Comparison of ENCODE assay signal across 1 cellular context in the genomic region with DNA sequence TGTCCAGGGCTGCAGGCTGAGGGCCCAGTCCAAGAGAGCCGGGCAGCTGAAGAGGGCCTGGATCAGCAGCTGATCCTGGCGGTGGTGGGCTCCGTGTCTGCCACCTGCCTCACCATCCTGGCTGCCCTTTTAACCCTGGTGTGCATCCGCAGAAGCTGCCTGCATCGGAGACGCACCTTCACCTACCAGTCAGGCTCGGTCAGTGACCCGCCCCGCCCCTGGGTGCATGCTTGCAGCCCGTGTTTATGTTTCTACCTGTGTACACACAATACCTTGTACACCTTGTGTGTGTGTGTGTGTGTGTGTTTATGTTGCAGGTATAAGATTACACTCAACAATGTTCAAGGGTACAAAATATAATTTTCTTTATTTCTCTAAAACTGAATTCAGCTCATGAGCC.
A peak's percentile ranks its signal among the peaks of the same experiment; 100 is the strongest.
TF ChIP-seq lines count a peak whose summit lies in the region.

No MANE protein-coding gene starts in this region.

TF ChIP-seq in HepG2, 621 proteins besides CTCF, POLR2A, EP300 and RAD21 (continued from another document and continues in another):
- TF ChIP-seq, protein P1, sequence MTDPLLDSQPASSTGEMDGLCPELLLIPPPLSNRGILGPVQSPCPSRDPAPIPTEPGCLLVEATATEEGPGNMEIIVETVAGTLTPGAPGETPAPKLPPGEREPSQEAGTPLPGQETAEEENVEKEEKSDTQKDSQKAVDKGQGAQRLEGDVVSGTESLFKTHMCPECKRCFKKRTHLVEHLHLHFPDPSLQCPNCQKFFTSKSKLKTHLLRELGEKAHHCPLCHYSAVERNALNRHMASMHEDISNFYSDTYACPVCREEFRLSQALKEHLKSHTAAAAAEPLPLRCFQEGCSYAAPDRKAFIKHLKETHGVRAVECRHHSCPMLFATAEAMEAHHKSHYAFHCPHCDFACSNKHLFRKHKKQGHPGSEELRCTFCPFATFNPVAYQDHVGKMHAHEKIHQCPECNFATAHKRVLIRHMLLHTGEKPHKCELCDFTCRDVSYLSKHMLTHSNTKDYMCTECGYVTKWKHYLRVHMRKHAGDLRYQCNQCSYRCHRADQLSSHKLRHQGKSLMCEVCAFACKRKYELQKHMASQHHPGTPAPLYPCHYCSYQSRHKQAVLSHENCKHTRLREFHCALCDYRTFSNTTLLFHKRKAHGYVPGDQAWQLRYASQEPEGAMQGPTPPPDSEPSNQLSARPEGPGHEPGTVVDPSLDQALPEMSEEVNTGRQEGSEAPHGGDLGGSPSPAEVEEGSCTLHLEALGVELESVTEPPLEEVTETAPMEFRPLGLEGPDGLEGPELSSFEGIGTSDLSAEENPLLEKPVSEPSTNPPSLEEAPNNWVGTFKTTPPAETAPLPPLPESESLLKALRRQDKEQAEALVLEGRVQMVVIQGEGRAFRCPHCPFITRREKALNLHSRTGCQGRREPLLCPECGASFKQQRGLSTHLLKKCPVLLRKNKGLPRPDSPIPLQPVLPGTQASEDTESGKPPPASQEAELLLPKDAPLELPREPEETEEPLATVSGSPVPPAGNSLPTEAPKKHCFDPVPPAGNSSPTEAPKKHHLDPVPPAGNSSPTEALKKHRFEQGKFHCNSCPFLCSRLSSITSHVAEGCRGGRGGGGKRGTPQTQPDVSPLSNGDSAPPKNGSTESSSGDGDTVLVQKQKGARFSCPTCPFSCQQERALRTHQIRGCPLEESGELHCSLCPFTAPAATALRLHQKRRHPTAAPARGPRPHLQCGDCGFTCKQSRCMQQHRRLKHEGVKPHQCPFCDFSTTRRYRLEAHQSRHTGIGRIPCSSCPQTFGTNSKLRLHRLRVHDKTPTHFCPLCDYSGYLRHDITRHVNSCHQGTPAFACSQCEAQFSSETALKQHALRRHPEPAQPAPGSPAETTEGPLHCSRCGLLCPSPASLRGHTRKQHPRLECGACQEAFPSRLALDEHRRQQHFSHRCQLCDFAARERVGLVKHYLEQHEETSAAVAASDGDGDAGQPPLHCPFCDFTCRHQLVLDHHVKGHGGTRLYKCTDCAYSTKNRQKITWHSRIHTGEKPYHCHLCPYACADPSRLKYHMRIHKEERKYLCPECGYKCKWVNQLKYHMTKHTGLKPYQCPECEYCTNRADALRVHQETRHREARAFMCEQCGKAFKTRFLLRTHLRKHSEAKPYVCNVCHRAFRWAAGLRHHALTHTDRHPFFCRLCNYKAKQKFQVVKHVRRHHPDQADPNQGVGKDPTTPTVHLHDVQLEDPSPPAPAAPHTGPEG (CRISPR knock-in tag; IDR thresholded peaks at IDR 0.05) = no peak
- TF ChIP-seq MEIS1 (CRISPR knock-in tag; IDR thresholded peaks at IDR 0.05; ENCODE audit: borderline replicate concordance) (no peak), MAF1 (CRISPR knock-in tag; IDR thresholded peaks at IDR 0.05; ENCODE audit: borderline replicate concordance) (no peak), RXRB (CRISPR knock-in tag; IDR thresholded peaks at IDR 0.05; ENCODE audit: borderline replicate concordance) (peak; percentile 80), SALL2 (CRISPR knock-in tag; IDR thresholded peaks at IDR 0.05) (no peak), ZNF205 (CRISPR knock-in tag; IDR thresholded peaks at IDR 0.05) (no peak), DNMT3B (CRISPR knock-in tag; conservative IDR thresholded peaks at IDR 0.05) (no peak), YEATS2 (CRISPR knock-in tag; IDR thresholded peaks at IDR 0.05; ENCODE audit: borderline replicate concordance) (no peak), FOXK2 (IDR thresholded peaks at IDR 0.05) (no peak), HIVEP1 (CRISPR knock-in tag; IDR thresholded peaks at IDR 0.05) (no peak), ZNF30 (CRISPR knock-in tag; IDR thresholded peaks at IDR 0.05) (no peak), ZMAT3 (CRISPR knock-in tag; conservative IDR thresholded peaks at IDR 0.05) (no peak), SIX4 (CRISPR knock-in tag; IDR thresholded peaks at IDR 0.05) (no peak), ZNF75D (CRISPR knock-in tag; IDR thresholded peaks at IDR 0.05; ENCODE audit: borderline replicate concordance) (no peak), ZNF143 (CRISPR knock-in tag; IDR thresholded peaks at IDR 0.05) (no peak), ZNF20 (CRISPR knock-in tag; IDR thresholded peaks at IDR 0.05) (no peak), SP140L (CRISPR knock-in tag; IDR thresholded peaks at IDR 0.05; ENCODE audit: borderline replicate concordance) (no peak), GABPA (IDR thresholded peaks at IDR 0.05; ENCODE audit: low read depth, low read length) (no peak), GABPA (CRISPR knock-in tag; IDR thresholded peaks at IDR 0.05; ENCODE audit: low read depth) (no peak), PCBP1 (IDR thresholded peaks at IDR 0.05; ENCODE audit: borderline replicate concordance, low read depth, low read length) (no peak), ZNF484 (CRISPR knock-in tag; IDR thresholded peaks at IDR 0.05; ENCODE audit: borderline replicate concordance, low read depth) (no peak), CHD2 (IDR thresholded peaks at IDR 0.05; ENCODE audit: low read depth, low read length) (no peak), ZMYM3 (CRISPR knock-in tag; IDR thresholded peaks at IDR 0.05) (no peak), MZF1 (CRISPR knock-in tag; IDR thresholded peaks at IDR 0.05; ENCODE audit: borderline replicate concordance) (no peak), ZNF230 (CRISPR knock-in tag; IDR thresholded peaks at IDR 0.05) (no peak), ZNF326 (CRISPR knock-in tag; IDR thresholded peaks at IDR 0.05; ENCODE audit: borderline replicate concordance) (no peak), TRIM24 (CRISPR knock-in tag; IDR thresholded peaks at IDR 0.05) (no peak), ZZZ3 (CRISPR knock-in tag; IDR thresholded peaks at IDR 0.05; ENCODE audit: borderline replicate concordance) (no peak), ZNF180 (CRISPR knock-in tag; IDR thresholded peaks at IDR 0.05; ENCODE audit: borderline replicate concordance, low read depth) (no peak), HDAC2 (CRISPR knock-in tag; IDR thresholded peaks at IDR 0.05) (no peak), DMAP1 (CRISPR knock-in tag; IDR thresholded peaks at IDR 0.05) (no peak), CHCHD3 (CRISPR knock-in tag; IDR thresholded peaks at IDR 0.05) (no peak), ARNTL (CRISPR knock-in tag; IDR thresholded peaks at IDR 0.05) (no peak), ZFP41 (CRISPR knock-in tag; IDR thresholded peaks at IDR 0.05; ENCODE audit: borderline replicate concordance) (no peak)
- TF ChIP-seq, protein P2, sequence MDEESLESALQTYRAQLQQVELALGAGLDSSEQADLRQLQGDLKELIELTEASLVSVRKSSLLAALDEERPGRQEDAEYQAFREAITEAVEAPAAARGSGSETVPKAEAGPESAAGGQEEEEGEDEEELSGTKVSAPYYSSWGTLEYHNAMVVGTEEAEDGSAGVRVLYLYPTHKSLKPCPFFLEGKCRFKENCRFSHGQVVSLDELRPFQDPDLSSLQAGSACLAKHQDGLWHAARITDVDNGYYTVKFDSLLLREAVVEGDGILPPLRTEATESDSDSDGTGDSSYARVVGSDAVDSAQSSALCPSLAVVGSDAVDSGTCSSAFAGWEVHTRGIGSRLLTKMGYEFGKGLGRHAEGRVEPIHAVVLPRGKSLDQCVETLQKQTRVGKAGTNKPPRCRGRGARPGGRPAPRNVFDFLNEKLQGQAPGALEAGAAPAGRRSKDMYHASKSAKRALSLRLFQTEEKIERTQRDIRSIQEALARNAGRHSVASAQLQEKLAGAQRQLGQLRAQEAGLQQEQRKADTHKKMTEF (CRISPR knock-in tag; IDR thresholded peaks at IDR 0.05) = no peak
- TF ChIP-seq, protein P3, sequence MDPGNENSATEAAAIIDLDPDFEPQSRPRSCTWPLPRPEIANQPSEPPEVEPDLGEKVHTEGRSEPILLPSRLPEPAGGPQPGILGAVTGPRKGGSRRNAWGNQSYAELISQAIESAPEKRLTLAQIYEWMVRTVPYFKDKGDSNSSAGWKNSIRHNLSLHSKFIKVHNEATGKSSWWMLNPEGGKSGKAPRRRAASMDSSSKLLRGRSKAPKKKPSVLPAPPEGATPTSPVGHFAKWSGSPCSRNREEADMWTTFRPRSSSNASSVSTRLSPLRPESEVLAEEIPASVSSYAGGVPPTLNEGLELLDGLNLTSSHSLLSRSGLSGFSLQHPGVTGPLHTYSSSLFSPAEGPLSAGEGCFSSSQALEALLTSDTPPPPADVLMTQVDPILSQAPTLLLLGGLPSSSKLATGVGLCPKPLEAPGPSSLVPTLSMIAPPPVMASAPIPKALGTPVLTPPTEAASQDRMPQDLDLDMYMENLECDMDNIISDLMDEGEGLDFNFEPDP (CRISPR knock-in tag; conservative IDR thresholded peaks at IDR 0.05) = no peak
- TF ChIP-seq, protein P4, sequence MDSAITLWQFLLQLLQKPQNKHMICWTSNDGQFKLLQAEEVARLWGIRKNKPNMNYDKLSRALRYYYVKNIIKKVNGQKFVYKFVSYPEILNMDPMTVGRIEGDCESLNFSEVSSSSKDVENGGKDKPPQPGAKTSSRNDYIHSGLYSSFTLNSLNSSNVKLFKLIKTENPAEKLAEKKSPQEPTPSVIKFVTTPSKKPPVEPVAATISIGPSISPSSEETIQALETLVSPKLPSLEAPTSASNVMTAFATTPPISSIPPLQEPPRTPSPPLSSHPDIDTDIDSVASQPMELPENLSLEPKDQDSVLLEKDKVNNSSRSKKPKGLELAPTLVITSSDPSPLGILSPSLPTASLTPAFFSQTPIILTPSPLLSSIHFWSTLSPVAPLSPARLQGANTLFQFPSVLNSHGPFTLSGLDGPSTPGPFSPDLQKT (CRISPR knock-in tag; IDR thresholded peaks at IDR 0.05; ENCODE audit: borderline replicate concordance) = no peak
- TF ChIP-seq, protein P5, sequence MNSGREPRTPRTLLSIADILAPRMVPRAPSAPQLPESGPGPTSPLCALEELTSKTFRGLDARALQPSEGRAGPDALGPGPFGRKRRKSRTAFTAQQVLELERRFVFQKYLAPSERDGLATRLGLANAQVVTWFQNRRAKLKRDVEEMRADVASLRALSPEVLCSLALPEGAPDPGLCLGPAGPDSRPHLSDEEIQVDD (CRISPR knock-in tag; IDR thresholded peaks at IDR 0.05; ENCODE audit: borderline replicate concordance) = no peak
- TF ChIP-seq, protein P6, sequence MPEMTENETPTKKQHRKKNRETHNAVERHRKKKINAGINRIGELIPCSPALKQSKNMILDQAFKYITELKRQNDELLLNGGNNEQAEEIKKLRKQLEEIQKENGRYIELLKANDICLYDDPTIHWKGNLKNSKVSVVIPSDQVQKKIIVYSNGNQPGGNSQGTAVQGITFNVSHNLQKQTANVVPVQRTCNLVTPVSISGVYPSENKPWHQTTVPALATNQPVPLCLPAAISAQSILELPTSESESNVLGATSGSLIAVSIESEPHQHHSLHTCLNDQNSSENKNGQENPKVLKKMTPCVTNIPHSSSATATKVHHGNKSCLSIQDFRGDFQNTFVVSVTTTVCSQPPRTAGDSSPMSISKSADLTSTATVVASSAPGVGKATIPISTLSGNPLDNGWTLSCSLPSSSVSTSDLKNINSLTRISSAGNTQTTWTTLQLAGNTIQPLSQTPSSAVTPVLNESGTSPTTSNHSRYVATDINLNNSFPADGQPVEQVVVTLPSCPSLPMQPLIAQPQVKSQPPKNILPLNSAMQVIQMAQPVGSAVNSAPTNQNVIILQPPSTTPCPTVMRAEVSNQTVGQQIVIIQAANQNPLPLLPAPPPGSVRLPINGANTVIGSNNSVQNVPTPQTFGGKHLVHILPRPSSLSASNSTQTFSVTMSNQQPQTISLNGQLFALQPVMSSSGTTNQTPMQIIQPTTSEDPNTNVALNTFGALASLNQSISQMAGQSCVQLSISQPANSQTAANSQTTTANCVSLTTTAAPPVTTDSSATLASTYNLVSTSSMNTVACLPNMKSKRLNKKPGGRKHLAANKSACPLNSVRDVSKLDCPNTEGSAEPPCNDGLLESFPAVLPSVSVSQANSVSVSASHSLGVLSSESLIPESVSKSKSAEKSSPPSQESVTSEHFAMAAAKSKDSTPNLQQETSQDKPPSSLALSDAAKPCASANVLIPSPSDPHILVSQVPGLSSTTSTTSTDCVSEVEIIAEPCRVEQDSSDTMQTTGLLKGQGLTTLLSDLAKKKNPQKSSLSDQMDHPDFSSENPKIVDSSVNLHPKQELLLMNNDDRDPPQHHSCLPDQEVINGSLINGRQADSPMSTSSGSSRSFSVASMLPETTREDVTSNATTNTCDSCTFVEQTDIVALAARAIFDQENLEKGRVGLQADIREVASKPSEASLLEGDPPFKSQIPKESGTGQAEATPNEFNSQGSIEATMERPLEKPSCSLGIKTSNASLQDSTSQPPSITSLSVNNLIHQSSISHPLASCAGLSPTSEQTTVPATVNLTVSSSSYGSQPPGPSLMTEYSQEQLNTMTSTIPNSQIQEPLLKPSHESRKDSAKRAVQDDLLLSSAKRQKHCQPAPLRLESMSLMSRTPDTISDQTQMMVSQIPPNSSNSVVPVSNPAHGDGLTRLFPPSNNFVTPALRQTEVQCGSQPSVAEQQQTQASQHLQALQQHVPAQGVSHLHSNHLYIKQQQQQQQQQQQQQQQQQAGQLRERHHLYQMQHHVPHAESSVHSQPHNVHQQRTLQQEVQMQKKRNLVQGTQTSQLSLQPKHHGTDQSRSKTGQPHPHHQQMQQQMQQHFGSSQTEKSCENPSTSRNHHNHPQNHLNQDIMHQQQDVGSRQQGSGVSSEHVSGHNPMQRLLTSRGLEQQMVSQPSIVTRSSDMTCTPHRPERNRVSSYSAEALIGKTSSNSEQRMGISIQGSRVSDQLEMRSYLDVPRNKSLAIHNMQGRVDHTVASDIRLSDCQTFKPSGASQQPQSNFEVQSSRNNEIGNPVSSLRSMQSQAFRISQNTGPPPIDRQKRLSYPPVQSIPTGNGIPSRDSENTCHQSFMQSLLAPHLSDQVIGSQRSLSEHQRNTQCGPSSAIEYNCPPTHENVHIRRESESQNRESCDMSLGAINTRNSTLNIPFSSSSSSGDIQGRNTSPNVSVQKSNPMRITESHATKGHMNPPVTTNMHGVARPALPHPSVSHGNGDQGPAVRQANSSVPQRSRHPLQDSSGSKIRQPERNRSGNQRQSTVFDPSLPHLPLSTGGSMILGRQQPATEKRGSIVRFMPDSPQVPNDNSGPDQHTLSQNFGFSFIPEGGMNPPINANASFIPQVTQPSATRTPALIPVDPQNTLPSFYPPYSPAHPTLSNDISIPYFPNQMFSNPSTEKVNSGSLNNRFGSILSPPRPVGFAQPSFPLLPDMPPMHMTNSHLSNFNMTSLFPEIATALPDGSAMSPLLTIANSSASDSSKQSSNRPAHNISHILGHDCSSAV (CRISPR knock-in tag; IDR thresholded peaks at IDR 0.05; ENCODE audit: borderline replicate concordance) = no peak
- TF ChIP-seq, protein P7, sequence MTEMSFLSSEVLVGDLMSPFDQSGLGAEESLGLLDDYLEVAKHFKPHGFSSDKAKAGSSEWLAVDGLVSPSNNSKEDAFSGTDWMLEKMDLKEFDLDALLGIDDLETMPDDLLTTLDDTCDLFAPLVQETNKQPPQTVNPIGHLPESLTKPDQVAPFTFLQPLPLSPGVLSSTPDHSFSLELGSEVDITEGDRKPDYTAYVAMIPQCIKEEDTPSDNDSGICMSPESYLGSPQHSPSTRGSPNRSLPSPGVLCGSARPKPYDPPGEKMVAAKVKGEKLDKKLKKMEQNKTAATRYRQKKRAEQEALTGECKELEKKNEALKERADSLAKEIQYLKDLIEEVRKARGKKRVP (CRISPR knock-in tag; IDR thresholded peaks at IDR 0.05) = no peak
- TF ChIP-seq, protein P8, sequence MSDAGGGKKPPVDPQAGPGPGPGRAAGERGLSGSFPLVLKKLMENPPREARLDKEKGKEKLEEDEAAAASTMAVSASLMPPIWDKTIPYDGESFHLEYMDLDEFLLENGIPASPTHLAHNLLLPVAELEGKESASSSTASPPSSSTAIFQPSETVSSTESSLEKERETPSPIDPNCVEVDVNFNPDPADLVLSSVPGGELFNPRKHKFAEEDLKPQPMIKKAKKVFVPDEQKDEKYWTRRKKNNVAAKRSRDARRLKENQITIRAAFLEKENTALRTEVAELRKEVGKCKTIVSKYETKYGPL (CRISPR knock-in tag; IDR thresholded peaks at IDR 0.05) = no peak
